In genomic region chr3:104275199-104275598, GRCh38 we compare ENCODE assay signal across 36 cellular contexts.
"Had no signal": no experiment of that assay in that cellular context is flagged by ENCODE, and none has a peak within 500 bp of the region (broad histone marks: within the 10 kb centered on the region; RNA-seq: fewer than 3 reads in every experiment).

No MANE protein-coding gene starts in this region.

- H3K4me3 ChIP-seq: MG63 had no signal

- DNase-seq: Karpas-422, Kasumi-1, MG63, MM.1S, MV-4-11, NCI-H1048, NCI-H1092, NCI-H1092 treated with DMSO at 0.1 percent for 48 hours, NCI-H1105, NCI-H1105 treated with DMSO at 0.1 percent for 48 hours, NCI-H1417, NCI-H1417 treated with DMSO at 0.1 percent for 48 hours, NCI-H1436, NCI-H1436 treated with DMSO at 0.1 percent for 48 hours, NCI-H146, NCI-H1694, NCI-H1694 treated with DMSO at 0.1 percent for 48 hours, NCI-H187, NCI-H187 treated with DMSO at 0.1 percent for 48 hours, NCI-H1930, NCI-H2029, NCI-H2029 treated with DMSO at 0.1 percent for 48 hours, NCI-H2081, NCI-H2081 treated with DMSO at 0.1 percent for 48 hours, NCI-H2107, NCI-H2171, NCI-H2171 treated with DMSO at 0.1 percent for 48 hours, NCI-H2227 treated with DMSO at 0.1 percent for 48 hours, NCI-H226, NCI-H345, NCI-H446, NCI-H446 treated with DMSO at 0.1 percent for 48 hours, NCI-H510A, NCI-H510A treated with DMSO at 0.1 percent for 48 hours, NCI-H524, NCI-H524 treated with DMSO at 0.1 percent for 48 hours had no signal

- H3K36me3 ChIP-seq: MG63 had no signal

- H3K27me3 ChIP-seq: MG63 had no signal
